15 cellular contexts compared by ENCODE assay signal in the genomic region with DNA sequence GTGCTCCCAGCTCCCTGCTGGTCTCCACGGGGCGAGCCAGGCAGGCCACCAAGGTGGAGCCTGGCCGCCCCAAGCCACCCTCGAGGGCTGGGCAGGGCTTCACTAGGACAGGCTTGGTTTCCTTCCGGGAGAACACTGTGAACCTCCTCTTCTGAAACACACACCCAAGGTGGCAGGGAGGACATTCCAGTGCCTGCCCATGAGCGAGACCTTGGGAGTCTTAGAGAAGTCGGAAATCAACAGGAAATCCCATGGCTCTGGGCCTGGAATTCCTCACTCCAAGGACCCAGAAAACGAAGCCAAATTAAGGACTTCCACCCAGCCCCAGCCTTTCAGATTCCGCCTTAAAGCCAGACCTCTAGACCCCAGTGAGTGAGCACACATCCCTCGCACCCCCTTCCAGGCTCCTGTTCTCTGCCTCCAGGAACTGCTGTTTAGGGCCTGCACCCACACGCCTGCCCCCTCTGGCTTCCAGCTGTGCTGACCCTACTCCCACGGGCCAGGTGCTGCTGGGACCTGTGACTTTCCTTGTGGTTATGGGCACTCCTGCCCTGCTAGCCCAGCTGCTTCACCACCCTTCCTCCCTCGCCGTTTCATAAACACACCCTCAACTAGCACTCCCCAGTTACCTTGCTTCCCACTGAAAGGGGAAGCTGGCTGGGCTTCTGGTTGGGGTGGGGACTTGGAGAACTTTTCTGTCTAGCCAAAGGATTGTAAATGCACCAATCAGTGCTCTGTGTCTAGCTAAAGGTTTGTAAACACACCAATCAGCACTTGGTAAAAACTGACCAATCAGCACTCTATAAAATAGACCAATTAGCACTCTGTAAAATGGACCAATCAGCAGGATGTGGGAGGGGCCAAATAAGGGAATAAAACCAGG. TPM values are rescaled to one million over a fixed set of nuclear protein-coding genes. Genes with fewer than 3 reads are reported as not detected.
A peak's percentile ranks its signal among the peaks of the same experiment; 100 is the strongest.
DNase-seq lines count a peak whose midpoint lies in the region; ATAC-seq, FAIRE-seq and TF ChIP-seq lines count a peak whose summit lies in the region.
"Had no signal": no experiment of that assay in that cellular context is flagged by ENCODE, and none has a peak within 500 bp of the region (broad histone marks: within the 10 kb centered on the region; RNA-seq: fewer than 3 reads in every experiment).

No MANE protein-coding gene starts in this region.

- H3K36me3 Mint-ChIP-seq in CD8-positive, alpha-beta T cell, result no peaks in the 10 kb centered on the region
- H3K36me3 Mint-ChIP-seq: mesothelial cell of epicardium had no signal

- H3K4me2 ChIP-seq in HepG2 (ENCODE audit: low read depth, low read length), result no peak overlapping the region

- intact Hi-C loops in HepG2 (cut with micrococcal nuclease; ENCODE audit: unreplicated experiment), result no loop called here
- intact Hi-C loops in CD8-positive, alpha-beta T cell (cut with DNase I, micrococcal nuclease), result no loop called here

- no peaks in the 10 kb centered on the region for H3K79me2 ChIP-seq in HepG2 (ENCODE audit: insufficient read depth, low read length)

- H3K9ac ChIP-seq in HepG2 (ENCODE audit: insufficient read depth, low read depth, low read length) (no peak overlapping the region), subcutaneous abdominal adipose tissue (ENCODE audit: low read length in 5 of 5) (no peak overlapping the region)

- CTCF ChIA-PET in HepG2 (lab: Yijun Ruan, JAX; ENCODE audit: low intra/inter-chr PET ratio, low total read pairs), result no interaction called here
- CTCF ChIA-PET in CD8-positive, alpha-beta T cell (lab: Charles Lee), result interaction anchor here (0.9 kb wide), 1 partner anchor 10 kb away, joined by 6 read pairs; no protein-coding TSS in a partner anchor

- TF ChIP-seq EP300 in HepG2 (IDR thresholded peaks at IDR 0.05; ENCODE audit: low read depth in 2 of 2, low read length in 2 of 2) (no peak), HepG2 (CRISPR knock-in tag; IDR thresholded peaks at IDR 0.05; ENCODE audit: borderline replicate concordance) (no peak)

- FAIRE-seq in HepG2 (lab: Jason Lieb, UNC), result no peak

- no peak overlapping the region for H3K4me3 Mint-ChIP-seq in CD8-positive, alpha-beta T cell
- H3K4me3 Mint-ChIP-seq: mesothelial cell of epicardium had no signal

- H3K4me3 ChIP-seq in HepG2 (replicated peaks in 1 of 3; ENCODE audit: insufficient read depth in 1 of 3, low read depth in 2 of 3, low read length in 3 of 3) (no peak overlapping the region), subcutaneous abdominal adipose tissue (ENCODE audit: low read depth in 1 of 5, low read length in 5 of 5) (peak overlapping the region in 2 of 5 donors; percentile 16 to 30)
- no peak overlapping the region for H3K4me3 ChIP-seq in CD8-positive, alpha-beta T cell (ENCODE audit: low read depth, low read length)

- peaks cover 14% of the 10 kb centered on the region for H3K4me1 ChIP-seq in HepG2 (ENCODE audit: insufficient read depth, low read length)
- peaks cover 15 to 91% (median 67%) of the 10 kb centered on the region in 5 donors for H3K4me1 ChIP-seq in subcutaneous abdominal adipose tissue (ENCODE audit: control insufficient read depth in 5 of 5, insufficient read depth in 5 of 5, low read length in 5 of 5)
- no peaks in the 10 kb centered on the region for H3K4me1 ChIP-seq in CD8-positive, alpha-beta T cell (ENCODE audit: insufficient read depth, low read length)
- H3K4me1 ChIP-seq: foreskin keratinocyte had no signal

- no peak for TF ChIP-seq CTCF in HepG2 (CRISPR knock-in tag; IDR thresholded peaks at IDR 0.05)
- no peak for TF ChIP-seq CTCF in CD8-positive, alpha-beta T cell (IDR thresholded peaks at IDR 0.05)

- no peaks in the 10 kb centered on the region for H3K9me3 Mint-ChIP-seq in CD8-positive, alpha-beta T cell
- H3K9me3 Mint-ChIP-seq: activated T-helper 2 cell treated with anti-CD3 and anti-CD28 coated beads, Interferon-gamma antibody, Interleukin-2, Interleukin-4, amounts not matched to agents 10 μg/mL and 5 μg/mL and 100 μg/mL, durations not matched to agents 14 hours and 24 hours and 36 hours; mesothelial cell of epicardium had no signal

- no peaks in the 10 kb centered on the region for H4K20me1 ChIP-seq in HepG2 (ENCODE audit: insufficient read depth, low read length)

- H3K36me3 ChIP-seq in HepG2 (replicated peaks in 1 of 2; ENCODE audit: control insufficient read depth in 1 of 2, insufficient read depth in 2 of 2, low read length in 2 of 2) (no peaks in the 10 kb centered on the region), subcutaneous abdominal adipose tissue (ENCODE audit: control insufficient read depth in 5 of 5, insufficient read depth in 5 of 5, low read length in 5 of 5) (peaks cover 0 to 17% (median 6%) of the 10 kb centered on the region in 5 donors)
- H3K36me3 ChIP-seq in CD8-positive, alpha-beta T cell (ENCODE audit: insufficient read depth, low read length), result no peaks in the 10 kb centered on the region

- no peaks in the 10 kb centered on the region for H3K9me3 ChIP-seq in HepG2 (ENCODE audit: low read length)
- no peaks in the 10 kb centered on the region for H3K9me3 ChIP-seq in subcutaneous abdominal adipose tissue (ENCODE audit: control insufficient read depth in 5 of 5, low read length in 5 of 5)
- no peaks in the 10 kb centered on the region for H3K9me3 ChIP-seq in CD8-positive, alpha-beta T cell (ENCODE audit: low read length)

- 73% methylated on average over 12 of the region's 14 CpGs for WGBS in HepG2 (ENCODE audit: low lambda C conversion rate)

- POLR2A ChIA-PET in HepG2 (lab: Yijun Ruan, JAX), result no interaction called here
- POLR2A ChIA-PET in CD8-positive, alpha-beta T cell (lab: Charles Lee), result no interaction called here

- DNase-seq in NAMALWA (ENCODE audit: low spot score) (peak; percentile 48), caudate nucleus (lab: John Stamatoyannopoulos, UW) (no peak), HepG2 (ENCODE audit: low spot score) (no peak), NCI-H748 treated with DMSO at 0.1 percent for 48 hours (lab: John Stamatoyannopoulos, UW) (no peak)
- no peak for DNase-seq in activated CD4-positive, alpha-beta T cell treated with anti-CD3 and anti-CD28 coated beads for 1 hour
- no peak for DNase-seq in stimulated activated naive CD4-positive, alpha-beta T cell treated with Interleukin-2 at 50 U/mL for 16 hours (lab: John Stamatoyannopoulos, UW)
- DNase-seq in CD8-positive, alpha-beta T cell, result no peak
- DNase-seq: COR-L47, foreskin keratinocyte, KG1, NCI-H345 had no signal

- H3K27ac Mint-ChIP-seq in CD8-positive, alpha-beta T cell, result no peak overlapping the region
- H3K27ac Mint-ChIP-seq: activated T-helper 2 cell treated with anti-CD3 and anti-CD28 coated beads, Interferon-gamma antibody, Interleukin-2, Interleukin-4, amounts not matched to agents 10 μg/mL and 5 μg/mL and 100 μg/mL, durations not matched to agents 14 hours and 24 hours and 36 hours; mesothelial cell of epicardium had no signal

- peaks cover 33% of the 10 kb centered on the region for H3K27me3 Mint-ChIP-seq in CD8-positive, alpha-beta T cell (ENCODE audit: low read depth)

- no peak for TF ChIP-seq RAD21 in HepG2 (CRISPR knock-in tag; IDR thresholded peaks at IDR 0.05)

- BruUV-seq in HepG2 (replicated peaks; lab: Mats Ljungman, UMichigan), result no TSS peak

- H3K27ac ChIP-seq in caudate nucleus (ENCODE audit: low read depth, low read length) (peak overlapping the region; percentile 62), HepG2 (ENCODE audit: extremely low read length, insufficient read depth, low read length) (no peak overlapping the region), subcutaneous abdominal adipose tissue (ENCODE audit: low read depth, low read length) (peak overlapping the region; percentile 72)
- H3K27ac ChIP-seq in CD8-positive, alpha-beta T cell (ENCODE audit: low read depth, low read length), result no peak overlapping the region
- H3K27ac ChIP-seq: foreskin keratinocyte had no signal

- TF ChIP-seq POLR2A in HepG2 (IDR thresholded peaks at IDR 0.05; ENCODE audit: insufficient read depth in 1 of 2, low read depth in 2 of 2, low read length in 2 of 2), result no peak

- in situ Hi-C loops in HepG2 (cut with HindIII; ENCODE audit: extremely low pct_ligation_motif_present, low pct_unique_long_range_greater_than_20kb), result no loop called here

- H2AFZ ChIP-seq in HepG2 (ENCODE audit: low read length), result no peak overlapping the region

- no peaks in the 10 kb centered on the region for H3K4me1 Mint-ChIP-seq in CD8-positive, alpha-beta T cell (ENCODE audit: low read depth)

- no peak for ATAC-seq in HepG2
- ATAC-seq in CD8-positive, alpha-beta T cell, result no peak
- ATAC-seq: foreskin keratinocyte, HCT116 had no signal

- H3K27me3 ChIP-seq in HepG2 (ENCODE audit: control insufficient read depth in 1 of 2, insufficient read depth in 2 of 2, low read length in 2 of 2) (peaks cover 2 to 57% of the 10 kb centered on the region in 2 experiments; a peak in 4 of 5 replicates), subcutaneous abdominal adipose tissue (ENCODE audit: control insufficient read depth in 5 of 5, insufficient read depth in 4 of 5, low read length in 5 of 5) (peaks cover 2 to 9% (median 5%) of the 10 kb centered on the region in 5 donors)
- H3K27me3 ChIP-seq in CD8-positive, alpha-beta T cell (ENCODE audit: insufficient read depth, low read length), result peaks cover 6% of the 10 kb centered on the region

RNA-seq across cellular contexts. Expression of gene GPR17, which starts 13.7 kb away (rescaled TPM):
- total RNA-seq in HepG2 (2016; rRNA removed; fragmentation: Illumina TruSeq; extraction: Trizol), result not detected in 2 replicates
- not detected in 2 replicates for total RNA-seq in HepG2 (2016; cell fraction: cytosol; rRNA removed; fragmentation: Illumina TruSeq; extraction: Trizol; ENCODE audit: low read depth)
- not detected in 2 replicates for total RNA-seq in HepG2 (2016; cell fraction: insoluble cytoplasmic fraction; rRNA removed; fragmentation: Illumina TruSeq; extraction: Trizol)
- not detected in 2 replicates for total RNA-seq in HepG2 (2016; cell fraction: membrane; rRNA removed; fragmentation: Illumina TruSeq; extraction: Trizol)
- not detected in 2 replicates for total RNA-seq in HepG2 (2016; cell fraction: nucleus; rRNA removed; fragmentation: Illumina TruSeq; extraction: Trizol)
- not detected in 2 replicates for polyA plus RNA-seq in HepG2 (2011; rRNA removed)
- not detected in 2 replicates for polyA plus RNA-seq in HepG2 (2011; cell fraction: cytosol; rRNA removed)
- polyA plus RNA-seq in HepG2 (2011; cell fraction: nucleus; rRNA removed), result not detected in 2 replicates
- not detected in 2 replicates for polyA plus RNA-seq in HepG2 (2012)
- not detected in 2 replicates for polyA plus RNA-seq in HepG2 (2016; cell fraction: cytosol; fragmentation: Illumina TruSeq; extraction: Trizol; ENCODE audit: low read depth)
- not detected in 2 replicates for polyA plus RNA-seq in HepG2 (2016; cell fraction: insoluble cytoplasmic fraction; fragmentation: Illumina TruSeq; extraction: Trizol; ENCODE audit: low read depth)
- polyA plus RNA-seq in HepG2 (2016; cell fraction: membrane; fragmentation: Illumina TruSeq; extraction: Trizol; ENCODE audit: low read depth), result not detected in 2 replicates
- not detected in 2 replicates for polyA plus RNA-seq in HepG2 (2016; cell fraction: nucleus; fragmentation: Illumina TruSeq; extraction: Trizol; ENCODE audit: insufficient read depth, low read depth)
- 0.08 TPM in 1 of 2 replicates, not detected in the other for polyA minus RNA-seq in HepG2 (2011; rRNA and poly(A)+ RNA removed; ENCODE audit: low replicate concordance)
- polyA minus RNA-seq in HepG2 (2011; cell fraction: cytosol; rRNA and poly(A)+ RNA removed), result not detected in 2 replicates
- not detected in 2 replicates for polyA minus RNA-seq in HepG2 (2011; cell fraction: nucleus; rRNA and poly(A)+ RNA removed)
- total RNA-seq in CD8-positive, alpha-beta T cell, result not detected
- total RNA-seq: activated T-helper 2 cell treated with anti-CD3 and anti-CD28 coated beads, Interferon-gamma antibody, Interleukin-2, Interleukin-4, amounts not matched to agents 10 μg/mL and 5 μg/mL and 100 μg/mL, durations not matched to agents 14 hours and 24 hours and 36 hours; foreskin keratinocyte; mesothelial cell of epicardium had no signal
- polyA plus RNA-seq: foreskin keratinocyte had no signal

RNA-seq across cellular contexts. Expression of gene LIMS2, which starts 15.7 kb away (rescaled TPM):
- 0.90 and 1.0 TPM in 2 replicates for total RNA-seq in HepG2 (2016; rRNA removed; fragmentation: Illumina TruSeq; extraction: Trizol)
- total RNA-seq in HepG2 (2016; cell fraction: cytosol; rRNA removed; fragmentation: Illumina TruSeq; extraction: Trizol; ENCODE audit: low read depth), result 1.9 and 3.6 TPM in 2 replicates
- 0.85 and 1.2 TPM in 2 replicates for total RNA-seq in HepG2 (2016; cell fraction: insoluble cytoplasmic fraction; rRNA removed; fragmentation: Illumina TruSeq; extraction: Trizol)
- 2.6 and 3.9 TPM in 2 replicates for total RNA-seq in HepG2 (2016; cell fraction: membrane; rRNA removed; fragmentation: Illumina TruSeq; extraction: Trizol)
- total RNA-seq in HepG2 (2016; cell fraction: nucleus; rRNA removed; fragmentation: Illumina TruSeq; extraction: Trizol), result 0.56 and 0.81 TPM in 2 replicates
- polyA plus RNA-seq in HepG2 (2011; rRNA removed), result 1.9 and 2.0 TPM in 2 replicates
- polyA plus RNA-seq in HepG2 (2011; cell fraction: cytosol; rRNA removed), result 2.1 and 3.1 TPM in 2 replicates
- 2.0 and 2.2 TPM in 2 replicates for polyA plus RNA-seq in HepG2 (2011; cell fraction: nucleus; rRNA removed)
- 2.1 and 3.9 TPM in 2 replicates for polyA plus RNA-seq in HepG2 (2012)
- 8.9 and 10.7 TPM in 2 replicates for polyA plus RNA-seq in HepG2 (2016; cell fraction: cytosol; fragmentation: Illumina TruSeq; extraction: Trizol; ENCODE audit: low read depth)
- 2.4 and 3.4 TPM in 2 replicates for polyA plus RNA-seq in HepG2 (2016; cell fraction: insoluble cytoplasmic fraction; fragmentation: Illumina TruSeq; extraction: Trizol; ENCODE audit: low read depth)
- 8.6 and 9.2 TPM in 2 replicates for polyA plus RNA-seq in HepG2 (2016; cell fraction: membrane; fragmentation: Illumina TruSeq; extraction: Trizol; ENCODE audit: low read depth)
- polyA plus RNA-seq in HepG2 (2016; cell fraction: nucleus; fragmentation: Illumina TruSeq; extraction: Trizol; ENCODE audit: insufficient read depth, low read depth), result 1.5 TPM in 2 replicates
- polyA minus RNA-seq in HepG2 (2011; rRNA and poly(A)+ RNA removed; ENCODE audit: low replicate concordance), result 0.07 and 4.5 TPM in 2 replicates
- 1.2 and 1.9 TPM in 2 replicates for polyA minus RNA-seq in HepG2 (2011; cell fraction: cytosol; rRNA and poly(A)+ RNA removed)
- polyA minus RNA-seq in HepG2 (2011; cell fraction: nucleus; rRNA and poly(A)+ RNA removed), result 1.2 and 1.6 TPM in 2 replicates
- 1 to 10 TPM; 2.8 to 2.9 TPM for total RNA-seq in CD8-positive, alpha-beta T cell

RNA-seq across cellular contexts. Expression of gene SFT2D3, which starts 41.6 kb away (rescaled TPM):
- 4.6 and 9.4 TPM in 2 replicates for total RNA-seq in HepG2 (2016; rRNA removed; fragmentation: Illumina TruSeq; extraction: Trizol)
- total RNA-seq in HepG2 (2016; cell fraction: cytosol; rRNA removed; fragmentation: Illumina TruSeq; extraction: Trizol; ENCODE audit: low read depth), result 1.4 and 1.5 TPM in 2 replicates
- 5.2 and 9.2 TPM in 2 replicates for total RNA-seq in HepG2 (2016; cell fraction: insoluble cytoplasmic fraction; rRNA removed; fragmentation: Illumina TruSeq; extraction: Trizol)
- 4.6 and 5.1 TPM in 2 replicates for total RNA-seq in HepG2 (2016; cell fraction: membrane; rRNA removed; fragmentation: Illumina TruSeq; extraction: Trizol)
- total RNA-seq in HepG2 (2016; cell fraction: nucleus; rRNA removed; fragmentation: Illumina TruSeq; extraction: Trizol), result 10.3 and 11.4 TPM in 2 replicates
- polyA plus RNA-seq in HepG2 (2011; rRNA removed), result 8.3 and 8.7 TPM in 2 replicates
- polyA plus RNA-seq in HepG2 (2011; cell fraction: cytosol; rRNA removed), result 6.8 and 9.4 TPM in 2 replicates
- polyA plus RNA-seq in HepG2 (2011; cell fraction: nucleus; rRNA removed), result 3.7 and 4.4 TPM in 2 replicates
- polyA plus RNA-seq in HepG2 (2012), result not detected in 2 replicates
- 1.3 and 1.4 TPM in 2 replicates for polyA plus RNA-seq in HepG2 (2016; cell fraction: cytosol; fragmentation: Illumina TruSeq; extraction: Trizol; ENCODE audit: low read depth)
- 5.4 and 7.0 TPM in 2 replicates for polyA plus RNA-seq in HepG2 (2016; cell fraction: insoluble cytoplasmic fraction; fragmentation: Illumina TruSeq; extraction: Trizol; ENCODE audit: low read depth)
- 3.0 and 4.0 TPM in 2 replicates for polyA plus RNA-seq in HepG2 (2016; cell fraction: membrane; fragmentation: Illumina TruSeq; extraction: Trizol; ENCODE audit: low read depth)
- polyA plus RNA-seq in HepG2 (2016; cell fraction: nucleus; fragmentation: Illumina TruSeq; extraction: Trizol; ENCODE audit: insufficient read depth, low read depth), result 13.6 and 14.0 TPM in 2 replicates
- 2.4 and 7.5 TPM in 2 replicates for polyA minus RNA-seq in HepG2 (2011; rRNA and poly(A)+ RNA removed; ENCODE audit: low replicate concordance)
- 6.5 and 7.2 TPM in 2 replicates for polyA minus RNA-seq in HepG2 (2011; cell fraction: cytosol; rRNA and poly(A)+ RNA removed)
- 16.4 and 17.5 TPM in 2 replicates for polyA minus RNA-seq in HepG2 (2011; cell fraction: nucleus; rRNA and poly(A)+ RNA removed)
- total RNA-seq in CD8-positive, alpha-beta T cell, result 1 to 10 TPM; 8.2 to 8.5 TPM

Comparison
In these comparisons a context has a peak if more than half of its experiments do, and no peak if none do; other contexts are left out.
1. H3K27ac ChIP-seq: peak in caudate nucleus (single experiment) and subcutaneous abdominal adipose tissue (single experiment); none in HepG2 (single experiment) and CD8-positive, alpha-beta T cell (single experiment).